ENCODE assay signal across 20 cellular contexts in genomic region chr10:29667191-29667590, GRCh38. TPM values are rescaled to one million over a fixed set of nuclear protein-coding genes. Genes with fewer than 3 reads are reported as not detected.
DNase-seq lines count a peak whose midpoint lies in the region; ATAC-seq, FAIRE-seq and TF ChIP-seq lines count a peak whose summit lies in the region.
"Had no signal": no experiment of that assay in that cellular context is flagged by ENCODE, and none has a peak within 500 bp of the region (broad histone marks: within the 10 kb centered on the region; RNA-seq: fewer than 3 reads in every experiment).

No MANE protein-coding gene starts in this region.

- peaks cover 9% of the 10 kb centered on the region for H3K4me1 ChIP-seq in A549
- H3K4me1 ChIP-seq in HUES64 (ENCODE audit: insufficient read depth, low read length), result peaks cover 23% of the 10 kb centered on the region
- H3K4me1 ChIP-seq: BLaER1 had no signal

- DNase-seq in A549 (ENCODE audit: low read depth in 1 of 2, low spot score in 1 of 2) (no peak), endothelial cell (ENCODE audit: low spot score) (no peak), mesothelial cell of epicardium (ENCODE audit: low spot score in 2 of 2, unreplicated experiment in 2 of 2) (no peak), NCI-H2029 treated with DMSO at 0.1 percent for 48 hours (lab: John Stamatoyannopoulos, UW) (no peak), NCI-H187 (lab: John Stamatoyannopoulos, UW) (no peak)
- no peak for DNase-seq in activated CD8-positive, alpha-beta T cell treated with anti-CD3 and anti-CD28 coated beads for 36 hours
- DNase-seq: CD8-positive, alpha-beta T cell; DND-41; GOT3; NCI-H1105; NCI-H1694 treated with DMSO at 0.1 percent for 48 hours; NCI-H2171; NCI-H446; NCI-H774 had no signal

- POLR2A ChIA-PET in A549 (lab: Yijun Ruan, JAX), result no interaction called here
- POLR2A ChIA-PET in activated CD8-positive, alpha-beta T cell treated with anti-CD3 and anti-CD28 coated beads for 36 hours (lab: Charles Lee), result no interaction called here

- TF ChIP-seq EP300 in A549 (IDR thresholded peaks at IDR 0.05), result no peak

- 90% methylated on average over 3 of the region's 3 CpGs for WGBS in A549 (ENCODE audit: missing lambda C conversion rate)
- 22% methylated on average over 3 of the region's 3 CpGs for WGBS in HUES64

- CTCF ChIA-PET in A549 (lab: Yijun Ruan, JAX), result interaction anchor here (1.4 to 1.7 kb wide), 2 partner anchors 59 to 68 kb away, joined by 4 read pairs; no protein-coding TSS in a partner anchor
- CTCF ChIA-PET in activated CD8-positive, alpha-beta T cell treated with anti-CD3 and anti-CD28 coated beads for 36 hours (lab: Charles Lee), result no interaction called here

- H3K4me1 Mint-ChIP-seq in endothelial cell (ENCODE audit: unreplicated experiment) (peaks cover 29% of the 10 kb centered on the region), mesothelial cell of epicardium (peaks cover 30% of the 10 kb centered on the region)
- peaks cover 3% of the 10 kb centered on the region for H3K4me1 Mint-ChIP-seq in activated CD8-positive, alpha-beta T cell treated with anti-CD3 and anti-CD28 coated beads for 36 hours (ENCODE audit: low read depth)

- peak; percentile 39 for FAIRE-seq in A549 (lab: Jason Lieb, UNC)
- FAIRE-seq: D721Med, G401.6 had no signal

- intact Hi-C loops in activated CD8-positive, alpha-beta T cell treated with anti-CD3 and anti-CD28 coated beads for 36 hours (cut with micrococcal nuclease), result no loop called here

- no peak overlapping the region for H3K4me2 ChIP-seq in A549
- H3K4me2 ChIP-seq: BLaER1 had no signal

- H3K27ac ChIP-seq in A549 (no peak overlapping the region), HUES64 (ENCODE audit: low read depth, low read length) (peak overlapping the region; percentile 55; the same call in 1 of the 2 replicates)
- H3K27ac ChIP-seq: BLaER1 had no signal

- H3K36me3 Mint-ChIP-seq in endothelial cell (ENCODE audit: low read depth, unreplicated experiment) (peaks cover 11% of the 10 kb centered on the region), mesothelial cell of epicardium (peaks cover 40% of the 10 kb centered on the region)
- H3K36me3 Mint-ChIP-seq in activated CD8-positive, alpha-beta T cell treated with anti-CD3 and anti-CD28 coated beads for 36 hours (ENCODE audit: low read depth), result peaks cover 14% of the 10 kb centered on the region

- no peak overlapping the region for H3K9ac ChIP-seq in HUES64 (ENCODE audit: low read depth, low read length)
- H3K9ac ChIP-seq: BLaER1 had no signal

- H3K9me3 ChIP-seq in A549, result no peaks in the 10 kb centered on the region
- no peaks in the 10 kb centered on the region for H3K9me3 ChIP-seq in HUES64 (ENCODE audit: insufficient read depth, low read depth, low read length)

- peaks cover 1% of the 10 kb centered on the region for H3K27me3 Mint-ChIP-seq in endothelial cell (ENCODE audit: unreplicated experiment)
- H3K27me3 Mint-ChIP-seq in mesothelial cell of epicardium (ENCODE audit: low read depth), result no peaks in the 10 kb centered on the region
- no peaks in the 10 kb centered on the region for H3K27me3 Mint-ChIP-seq in activated CD8-positive, alpha-beta T cell treated with anti-CD3 and anti-CD28 coated beads for 36 hours

- no peaks in the 10 kb centered on the region for H3K36me3 ChIP-seq in HUES64 (ENCODE audit: insufficient read depth, low read length)

- ATAC-seq in A549 (no peak), GM19467 (IDR thresholded peaks at IDR 0.05; ENCODE audit: unreplicated experiment) (no peak)
- ATAC-seq in activated CD8-positive, alpha-beta T cell treated with anti-CD3 and anti-CD28 coated beads for 36 hours, result no peak
- ATAC-seq: CD8-positive, alpha-beta T cell; Panc1 had no signal

- no peak for TF ChIP-seq CTCF in A549 (IDR thresholded peaks at IDR 0.05)
- no peak for TF ChIP-seq CTCF in endothelial cell (IDR thresholded peaks at IDR 0.05; ENCODE audit: unreplicated experiment)
- TF ChIP-seq CTCF in mesothelial cell of epicardium (IDR thresholded peaks at IDR 0.05; ENCODE audit: unreplicated experiment), result no peak
- TF ChIP-seq CTCF in activated CD8-positive, alpha-beta T cell treated with anti-CD3 and anti-CD28 coated beads for 36 hours (IDR thresholded peaks at IDR 0.05), result no peak

- H3K27ac Mint-ChIP-seq in endothelial cell (ENCODE audit: unreplicated experiment) (peak overlapping the region; percentile 38), mesothelial cell of epicardium (peak overlapping the region; percentile 17)
- no peak overlapping the region for H3K27ac Mint-ChIP-seq in activated CD8-positive, alpha-beta T cell treated with anti-CD3 and anti-CD28 coated beads for 36 hours
- H3K27ac Mint-ChIP-seq: CD8-positive, alpha-beta T cell had no signal

- no peak overlapping the region for H3K4me3 Mint-ChIP-seq in endothelial cell (ENCODE audit: unreplicated experiment)
- H3K4me3 Mint-ChIP-seq in mesothelial cell of epicardium, result no peak overlapping the region
- H3K4me3 Mint-ChIP-seq in activated CD8-positive, alpha-beta T cell treated with anti-CD3 and anti-CD28 coated beads for 36 hours, result no peak overlapping the region
- H3K4me3 Mint-ChIP-seq: CD8-positive, alpha-beta T cell had no signal

- TF ChIP-seq POLR2A in A549 (IDR thresholded peaks at IDR 0.05; ENCODE audit: low read length), result no peak

- no peaks in the 10 kb centered on the region for H3K9me3 Mint-ChIP-seq in endothelial cell (ENCODE audit: unreplicated experiment)
- H3K9me3 Mint-ChIP-seq in mesothelial cell of epicardium, result no peaks in the 10 kb centered on the region
- no peaks in the 10 kb centered on the region for H3K9me3 Mint-ChIP-seq in activated CD8-positive, alpha-beta T cell treated with anti-CD3 and anti-CD28 coated beads for 36 hours
- H3K9me3 Mint-ChIP-seq: CD8-positive, alpha-beta T cell had no signal

- H3K27me3 ChIP-seq in HUES64 (ENCODE audit: insufficient read depth, low read length), result no peaks in the 10 kb centered on the region
- H3K27me3 ChIP-seq: BLaER1 had no signal

- no peak overlapping the region for H3K4me3 ChIP-seq in A549
- H3K4me3 ChIP-seq in HUES64 (ENCODE audit: low read length), result no peak overlapping the region
- H3K4me3 ChIP-seq: BLaER1 had no signal

- TF ChIP-seq RAD21 in A549 (conservative IDR thresholded peaks at IDR 0.05 in 1 of 2, IDR thresholded peaks at IDR 0.05 in 1 of 2), result no peak

TF ChIP-seq in A549, 52 proteins besides CTCF, POLR2A, EP300 and RAD21:
- TF ChIP-seq CBX2 (IDR thresholded peaks at IDR 0.05; ENCODE audit: borderline replicate concordance, low read depth), result no peak
- no peak for TF ChIP-seq HEYL (CRISPR knock-in tag; IDR thresholded peaks at IDR 0.05)
- TF ChIP-seq NPAS2 (CRISPR knock-in tag; IDR thresholded peaks at IDR 0.05; ENCODE audit: borderline replicate concordance), result no peak

RNA-seq across cellular contexts. Expression of gene SVIL, which starts 32.4 kb away (rescaled TPM):
- polyA plus RNA-seq in A549 (2011; rRNA removed), result 20.4 and 26.7 TPM in 2 replicates
- polyA plus RNA-seq in A549 (2012; cell fraction: cytosol; rRNA removed), result 4.1 and 4.3 TPM in 2 replicates
- polyA plus RNA-seq in A549 (2012; cell fraction: nucleus; rRNA removed), result 11.7 and 14.1 TPM in 2 replicates
- 9.6 to 12.1 TPM (median 12.0 TPM) in 3 replicates for polyA plus RNA-seq in A549 (2017; fragmentation: RNase III; extraction: RNeasy Plus Mini Kit Qiagen cat#74134 plus additional on column Dnase treatment)
- polyA minus RNA-seq in A549 (2011; rRNA and poly(A)+ RNA removed), result 23.6 and 32.6 TPM in 2 replicates
- 12.4 TPM for polyA plus RNA-seq in HUES64 (2013, experiment 1 of 2)
- 13.9 TPM for polyA plus RNA-seq in HUES64 (2013, experiment 2 of 2)
- total RNA-seq in endothelial cell (ENCODE audit: unreplicated experiment), result 125 TPM
- 281 to 302 TPM (median 293 TPM) in 3 replicates for total RNA-seq in mesothelial cell of epicardium
- 1 to 10 TPM; 7.9 to 8.9 TPM for total RNA-seq in activated CD8-positive, alpha-beta T cell treated with anti-CD3 and anti-CD28 coated beads for 36 hours

Comparison
In these comparisons a context has a peak if more than half of its experiments do, and no peak if none do; other contexts are left out.
1. RNA of gene SVIL, which starts 32.4 kb away (total RNA-seq): 281 to 302 TPM in mesothelial cell of epicardium and 125 TPM in endothelial cell (single experiment); 7.9 to 8.9 TPM in activated CD8-positive, alpha-beta T cell treated with anti-CD3 and anti-CD28 coated beads for 36 hours; every median in the first group is over 10 times any median in the second.